In the genomic region with DNA sequence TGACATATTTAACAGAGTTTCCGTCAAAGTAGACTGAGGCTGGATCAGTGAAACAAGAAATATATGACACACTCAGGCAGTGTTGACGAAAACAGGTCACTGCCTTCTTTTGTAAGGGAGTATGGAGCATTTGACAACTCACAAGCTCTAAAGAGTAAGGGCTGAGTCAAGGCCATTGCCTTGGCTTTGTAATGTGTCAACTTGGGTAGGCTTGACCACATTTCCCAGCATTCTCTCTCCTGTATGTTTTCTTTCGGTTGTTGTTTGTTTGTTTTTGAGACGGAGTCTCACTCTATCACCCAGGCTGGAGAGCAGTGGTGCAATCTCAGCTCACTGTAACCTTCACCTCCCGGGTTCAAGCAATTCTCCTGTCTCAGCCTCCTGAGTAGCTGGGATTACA, we compare ENCODE assay signal across 23 cellular contexts.
"Had no signal": no experiment of that assay in that cellular context is flagged by ENCODE, and none has a peak within 500 bp of the region (broad histone marks: within the 10 kb centered on the region; RNA-seq: fewer than 3 reads in every experiment).

No MANE protein-coding gene starts in this region.

- H3K4me3 ChIP-seq: colonic mucosa, esophagus squamous epithelium, gastrocnemius medialis, heart right ventricle, left lung, lower lobe of right lung, mucosa of descending colon had no signal

- H3K4me1 ChIP-seq: colonic mucosa, esophagus squamous epithelium, gastrocnemius medialis, heart right ventricle, left lung, lower lobe of right lung had no signal

- H3K36me3 ChIP-seq: colonic mucosa, esophagus squamous epithelium, gastrocnemius medialis, heart right ventricle, left lung, lower lobe of right lung had no signal

- H3K9me3 Mint-ChIP-seq: dendritic cell treated with granulocyte-macrophage colony-stimulating factor and Interleukin-4, amounts not matched to agents 40 ng/mL and 50 ng/mL, for 4 days; effector memory CD8-positive, alpha-beta T cell; endodermal cell; mesothelial cell of epicardium; naive B cell had no signal

- H3K27me3 ChIP-seq: colonic mucosa, gastrocnemius medialis had no signal

- H3K9me3 ChIP-seq: colonic mucosa, esophagus squamous epithelium, gastrocnemius medialis, heart right ventricle, left lung, lower lobe of right lung, mucosa of descending colon had no signal

- DNase-seq: colonic mucosa; cortex of kidney; effector memory CD8-positive, alpha-beta T cell; esophagus squamous epithelium; foreskin melanocyte; gastrocnemius medialis; glutamatergic neuron; heart right ventricle; hippocampal formation; left cardiac atrium; left lung; left ventricle myocardium superior; lower lobe of right lung; mesenchymal stem cell; naive B cell had no signal

- H3K27me3 Mint-ChIP-seq: dendritic cell treated with granulocyte-macrophage colony-stimulating factor and Interleukin-4, amounts not matched to agents 40 ng/mL and 50 ng/mL, for 4 days; effector memory CD8-positive, alpha-beta T cell had no signal

- FAIRE-seq: endometrium, islet of Langerhans had no signal

- H3K27ac Mint-ChIP-seq: dendritic cell treated with granulocyte-macrophage colony-stimulating factor and Interleukin-4, amounts not matched to agents 40 ng/mL and 50 ng/mL, for 4 days; effector memory CD8-positive, alpha-beta T cell; endodermal cell; mesothelial cell of epicardium had no signal

- H3K4me3 Mint-ChIP-seq: dendritic cell treated with granulocyte-macrophage colony-stimulating factor and Interleukin-4, amounts not matched to agents 40 ng/mL and 50 ng/mL, for 4 days; effector memory CD8-positive, alpha-beta T cell; endodermal cell; mesothelial cell of epicardium; naive B cell had no signal

- H3K27ac ChIP-seq: colonic mucosa, epithelial cell of prostate, esophagus squamous epithelium, gastrocnemius medialis, heart right ventricle, left lung, lower lobe of right lung had no signal

- H3K36me3 Mint-ChIP-seq: mesothelial cell of epicardium, naive B cell had no signal

- H3K4me1 Mint-ChIP-seq: naive B cell had no signal

- ATAC-seq: esophagus mucosa, gastrocnemius medialis, heart right ventricle, left cardiac atrium, left ventricle myocardium superior had no signal
